ENCODE assay signal across 23 cellular contexts in the genomic region with DNA sequence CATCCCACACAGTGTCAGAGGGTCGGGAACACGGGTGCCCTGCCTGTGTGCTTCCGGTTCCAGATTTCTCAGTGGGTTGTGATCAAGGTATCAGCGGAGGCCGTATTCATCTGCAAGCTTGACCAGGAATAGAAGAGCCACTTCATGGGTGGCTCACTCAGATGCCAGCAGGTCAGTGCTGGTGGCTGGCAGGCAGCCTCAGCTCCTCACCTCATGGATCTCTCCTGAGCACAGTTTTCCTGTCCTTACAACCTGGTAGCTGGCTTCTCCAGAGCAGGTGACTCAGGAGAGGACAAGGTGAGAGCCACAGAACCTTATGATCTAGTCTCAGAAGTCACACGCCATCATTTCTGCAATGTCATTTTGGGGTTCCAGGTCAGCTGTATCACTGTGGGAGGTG.
"Had no signal": no experiment of that assay in that cellular context is flagged by ENCODE, and none has a peak within 500 bp of the region (broad histone marks: within the 10 kb centered on the region; RNA-seq: fewer than 3 reads in every experiment).

No MANE protein-coding gene starts in this region.

- H3K9me3 ChIP-seq: colonic mucosa, esophagus muscularis mucosa, esophagus squamous epithelium, gastrocnemius medialis, gastroesophageal sphincter, heart left ventricle, heart right ventricle had no signal

- H3K27ac ChIP-seq: colonic mucosa, coronary artery, dorsolateral prefrontal cortex, epithelial cell of prostate, esophagus muscularis mucosa, esophagus squamous epithelium, foreskin keratinocyte, gastrocnemius medialis, gastroesophageal sphincter, heart left ventricle, heart right ventricle had no signal

- H3K4me1 ChIP-seq: colonic mucosa, foreskin keratinocyte, gastrocnemius medialis had no signal

- H3K4me3 ChIP-seq: colonic mucosa, coronary artery, dorsolateral prefrontal cortex, esophagus muscularis mucosa, esophagus squamous epithelium, gastrocnemius medialis, gastroesophageal sphincter, heart left ventricle, heart right ventricle had no signal

- H3K36me3 ChIP-seq: colonic mucosa, esophagus muscularis mucosa, esophagus squamous epithelium, gastrocnemius medialis, gastroesophageal sphincter, heart left ventricle, heart right ventricle had no signal

- DNase-seq: colonic mucosa; cortex of kidney; dermis blood vessel endothelial cell; dorsolateral prefrontal cortex; effector CD4-positive, alpha-beta T cell; effector CD8-positive, alpha-beta T cell; effector memory CD4-positive, alpha-beta T cell; effector memory CD8-positive, alpha-beta T cell; endodermal cell; erythroblast; esophagus squamous epithelium; foreskin fibroblast; foreskin keratinocyte; foreskin melanocyte; gastrocnemius medialis; glutamatergic neuron; head of caudate nucleus; heart left ventricle; heart right ventricle had no signal

- H3K27me3 ChIP-seq: colonic mucosa, esophagus muscularis mucosa, esophagus squamous epithelium, gastrocnemius medialis, gastroesophageal sphincter, heart left ventricle had no signal
